Comparison of ENCODE assay signal across 21 cellular contexts in genomic region chr13:110904748-110905147, GRCh38. TPM values are rescaled to one million over a fixed set of nuclear protein-coding genes. Genes with fewer than 3 reads are reported as not detected.
DNase-seq lines count a peak whose midpoint lies in the region; ATAC-seq, FAIRE-seq and TF ChIP-seq lines count a peak whose summit lies in the region.
"Had no signal": no experiment of that assay in that cellular context is flagged by ENCODE, and none has a peak within 500 bp of the region (broad histone marks: within the 10 kb centered on the region; RNA-seq: fewer than 3 reads in every experiment).

No MANE protein-coding gene starts in this region.

- H3K27ac ChIP-seq in HepG2 (ENCODE audit: extremely low read length, insufficient read depth, low read length): no peak overlapping the region
- no peak overlapping the region for H3K27ac ChIP-seq in right lobe of liver
- no peak overlapping the region for H3K27ac ChIP-seq in breast epithelium
- H3K27ac ChIP-seq: 22Rv1; A549; BLaER1 treated with 17β-estradiol and CSF1 and Interleukin-3, amounts not matched to agents 10 nM and 100 nM; C4-2B had no signal

- BruUV-seq in HepG2 (replicated peaks; lab: Mats Ljungman, UMichigan): no TSS peak

- no peak overlapping the region for H3K4me3 ChIP-seq in HepG2 (replicated peaks in 1 of 3; ENCODE audit: insufficient read depth in 1 of 3, low read depth in 2 of 3, low read length in 3 of 3)
- no peak overlapping the region for H3K4me3 ChIP-seq in right lobe of liver
- H3K4me3 ChIP-seq in breast epithelium: no peak overlapping the region
- H3K4me3 ChIP-seq: A549; BLaER1 treated with 17β-estradiol and CSF1 and Interleukin-3, amounts not matched to agents 10 nM and 100 nM; GM12878 had no signal

- WGBS in HepG2 (ENCODE audit: low lambda C conversion rate): 97% methylated on average over 7 of the region's 7 CpGs
- WGBS in right lobe of liver (ENCODE audit: insufficient coverage, low coverage, low lambda C conversion rate, missing lambda C conversion rate): 81% methylated on average over 7 of the region's 7 CpGs

- FAIRE-seq in HepG2 (lab: Jason Lieb, UNC): no peak
- FAIRE-seq: A549, GM12878 had no signal

- in situ Hi-C loops in HepG2 (cut with HindIII; ENCODE audit: extremely low pct_ligation_motif_present, low pct_unique_long_range_greater_than_20kb): no loop called here

- intact Hi-C loops in HepG2 (cut with micrococcal nuclease; ENCODE audit: unreplicated experiment): loop anchor here (5.0 kb wide), 1 partner anchor 32 kb away; no protein-coding TSS in a partner anchor
- intact Hi-C loops in right lobe of liver (cut with DNase I): no loop called here
- intact Hi-C loops in breast epithelium (cut with DNase I; ENCODE audit: low total_unique reads): no loop called here

- no peak for TF ChIP-seq EP300 in HepG2 (IDR thresholded peaks at IDR 0.05; ENCODE audit: low read depth in 2 of 2, low read length in 2 of 2)
- TF ChIP-seq EP300 in HepG2 (CRISPR knock-in tag; IDR thresholded peaks at IDR 0.05; ENCODE audit: borderline replicate concordance): no peak

- ATAC-seq in HepG2 (no peak), right lobe of liver (no peak)
- ATAC-seq: A549; CD8-positive, alpha-beta T cell; GM12878 had no signal

- no peak overlapping the region for H3K4me2 ChIP-seq in HepG2 (ENCODE audit: low read depth, low read length)
- H3K4me2 ChIP-seq: A549; BLaER1 treated with 17β-estradiol and CSF1 and Interleukin-3, amounts not matched to agents 10 nM and 100 nM had no signal

- no peak for TF ChIP-seq CTCF in HepG2 (CRISPR knock-in tag; IDR thresholded peaks at IDR 0.05)
- TF ChIP-seq CTCF in right lobe of liver (IDR thresholded peaks at IDR 0.05): no peak
- no peak for TF ChIP-seq CTCF in breast epithelium (IDR thresholded peaks at IDR 0.05)

- CTCF ChIA-PET in HepG2 (lab: Yijun Ruan, JAX; ENCODE audit: low intra/inter-chr PET ratio, low total read pairs) (no interaction called here), HEK293T (lab: Yijun Ruan, JAX) (no interaction called here)

- no peak overlapping the region for H3K9ac ChIP-seq in HepG2 (ENCODE audit: insufficient read depth, low read depth, low read length)
- H3K9ac ChIP-seq: BLaER1 treated with 17β-estradiol and CSF1 and Interleukin-3, amounts not matched to agents 10 nM and 100 nM had no signal

- TF ChIP-seq RAD21 in HepG2 (CRISPR knock-in tag; IDR thresholded peaks at IDR 0.05): no peak

- POLR2A ChIA-PET in HepG2 (lab: Yijun Ruan, JAX): no interaction called here
- POLR2A ChIA-PET in HEK293T (lab: Yijun Ruan, JAX): interaction anchor here (1.7 kb wide), 1 partner anchor 10 kb away, joined by 4 read pairs; no protein-coding TSS in a partner anchor

- H3K4me1 ChIP-seq in HepG2 (ENCODE audit: insufficient read depth, low read length): peaks cover 28% of the 10 kb centered on the region
- peaks cover 0 to 27% (median 8%) of the 10 kb centered on the region in 4 donors for H3K4me1 ChIP-seq in right lobe of liver
- peaks cover 5 to 10% of the 10 kb centered on the region in 2 donors for H3K4me1 ChIP-seq in breast epithelium

- H3K27me3 ChIP-seq in HepG2 (ENCODE audit: control insufficient read depth in 1 of 2, insufficient read depth in 2 of 2, low read length in 2 of 2) (no peaks in the 10 kb centered on the region), right lobe of liver (no peaks in the 10 kb centered on the region), breast epithelium (no peaks in the 10 kb centered on the region)
- H3K27me3 ChIP-seq: BLaER1 treated with 17β-estradiol and CSF1 and Interleukin-3, amounts not matched to agents 10 nM and 100 nM had no signal

- H3K36me3 ChIP-seq in HepG2 (replicated peaks in 1 of 2; ENCODE audit: control insufficient read depth in 1 of 2, insufficient read depth in 2 of 2, low read length in 2 of 2) (peaks cover 12 to 67% of the 10 kb centered on the region in 2 experiments), right lobe of liver (peaks cover 0 to 32% (median 3%) of the 10 kb centered on the region in 4 donors), breast epithelium (no peaks in the 10 kb centered on the region)

- no peak overlapping the region for H2AFZ ChIP-seq in HepG2 (ENCODE audit: low read length)

- peaks cover 18% of the 10 kb centered on the region for H4K20me1 ChIP-seq in HepG2 (ENCODE audit: insufficient read depth, low read length)

- DNase-seq in HepG2 (ENCODE audit: low spot score) (no peak), right lobe of liver (no peak), HEK293T (ENCODE audit: extremely low spot score) (no peak), breast epithelium (ENCODE audit: low spot score in 2 of 2) (no peak), HK-2 (ENCODE audit: unreplicated experiment) (no peak)
- DNase-seq: AML-193; Caco-2; Calu3; CD4-positive, alpha-beta T cell; CD8-positive, alpha-beta T cell; DMS 273 treated with DMSO at 0.1 percent for 48 hours; DMS153; DMS53; DND-41; EL; GDM1 had no signal

- H3K79me2 ChIP-seq in HepG2 (ENCODE audit: insufficient read depth, low read length): peaks cover 69% of the 10 kb centered on the region

- H3K9me3 ChIP-seq in HepG2 (ENCODE audit: low read length): no peaks in the 10 kb centered on the region
- H3K9me3 ChIP-seq in right lobe of liver: no peaks in the 10 kb centered on the region
- H3K9me3 ChIP-seq in breast epithelium: no peaks in the 10 kb centered on the region
- H3K9me3 ChIP-seq: A549; BLaER1 treated with 17β-estradiol and CSF1 and Interleukin-3, amounts not matched to agents 10 nM and 100 nM; Caco-2 had no signal

- no peak for TF ChIP-seq POLR2A in HepG2 (IDR thresholded peaks at IDR 0.05; ENCODE audit: insufficient read depth in 1 of 2, low read depth in 2 of 2, low read length in 2 of 2)
- no peak for TF ChIP-seq POLR2A in right lobe of liver (IDR thresholded peaks at IDR 0.05)
- no peak for TF ChIP-seq POLR2A in breast epithelium (IDR thresholded peaks at IDR 0.05)

TF ChIP-seq in HepG2, 621 proteins besides CTCF, POLR2A, EP300 and RAD21:
- TF ChIP-seq ZFP1 (CRISPR knock-in tag; IDR thresholded peaks at IDR 0.05): no peak
- TF ChIP-seq ZNF652 (CRISPR knock-in tag; IDR thresholded peaks at IDR 0.05; ENCODE audit: borderline replicate concordance, low read depth): peak; percentile 73

TF ChIP-seq in HEK293T, 16 proteins besides CTCF, POLR2A, EP300 and RAD21:
- TF ChIP-seq, protein P1, sequence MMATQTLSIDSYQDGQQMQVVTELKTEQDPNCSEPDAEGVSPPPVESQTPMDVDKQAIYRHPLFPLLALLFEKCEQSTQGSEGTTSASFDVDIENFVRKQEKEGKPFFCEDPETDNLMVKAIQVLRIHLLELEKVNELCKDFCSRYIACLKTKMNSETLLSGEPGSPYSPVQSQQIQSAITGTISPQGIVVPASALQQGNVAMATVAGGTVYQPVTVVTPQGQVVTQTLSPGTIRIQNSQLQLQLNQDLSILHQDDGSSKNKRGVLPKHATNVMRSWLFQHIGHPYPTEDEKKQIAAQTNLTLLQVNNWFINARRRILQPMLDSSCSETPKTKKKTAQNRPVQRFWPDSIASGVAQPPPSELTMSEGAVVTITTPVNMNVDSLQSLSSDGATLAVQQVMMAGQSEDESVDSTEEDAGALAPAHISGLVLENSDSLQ (IDR thresholded peaks at IDR 0.05): peak; percentile 52; the same call in 1 of the 2 replicates
- TF ChIP-seq LEF1 (IDR thresholded peaks at IDR 0.05; ENCODE audit: borderline replicate concordance) (no peak), CTBP1 (IDR thresholded peaks at IDR 0.05; ENCODE audit: borderline replicate concordance) (no peak), TARDBP (IDR thresholded peaks at IDR 0.05) (no peak), BHLHE40 (IDR thresholded peaks at IDR 0.05; ENCODE audit: borderline replicate concordance) (no peak), SUZ12 (IDR thresholded peaks at IDR 0.05) (no peak), ELF4 (IDR thresholded peaks at IDR 0.05) (no peak), NFRKB (IDR thresholded peaks at IDR 0.05) (no peak), ZNF384 (IDR thresholded peaks at IDR 0.05) (no peak)
TF ChIP-seq in HEK293T: peak in this region for 1.

RNA-seq across cellular contexts. Expression of gene ANKRD10, which starts 10.1 kb away (rescaled TPM):
- total RNA-seq in HepG2 (2016; rRNA removed; fragmentation: Illumina TruSeq; extraction: Trizol) (59.6 and 108 TPM in 2 replicates), right lobe of liver (10 to 100 TPM; 40.4 to 56.2 (median 44.3) TPM), breast epithelium (100 to 1,000 TPM; 133 to 206 (median 193) TPM)
- 10.2 and 11.9 TPM in 2 replicates for total RNA-seq in HepG2 (2016; cell fraction: cytosol; rRNA removed; fragmentation: Illumina TruSeq; extraction: Trizol; ENCODE audit: low read depth)
- 59.3 and 98.0 TPM in 2 replicates for total RNA-seq in HepG2 (2016; cell fraction: insoluble cytoplasmic fraction; rRNA removed; fragmentation: Illumina TruSeq; extraction: Trizol)
- total RNA-seq in HepG2 (2016; cell fraction: membrane; rRNA removed; fragmentation: Illumina TruSeq; extraction: Trizol): 24.2 and 38.1 TPM in 2 replicates
- total RNA-seq in HepG2 (2016; cell fraction: nucleus; rRNA removed; fragmentation: Illumina TruSeq; extraction: Trizol): 241 and 262 TPM in 2 replicates
- polyA plus RNA-seq in HepG2 (2011; rRNA removed): 102 and 115 TPM in 2 replicates
- 39.3 and 39.6 TPM in 2 replicates for polyA plus RNA-seq in HepG2 (2011; cell fraction: cytosol; rRNA removed)
- polyA plus RNA-seq in HepG2 (2011; cell fraction: nucleus; rRNA removed): 243 and 276 TPM in 2 replicates
- polyA plus RNA-seq in HepG2 (2012): 63.9 and 67.7 TPM in 2 replicates
- polyA plus RNA-seq in HepG2 (2016; cell fraction: cytosol; fragmentation: Illumina TruSeq; extraction: Trizol; ENCODE audit: low read depth): 5.5 and 5.7 TPM in 2 replicates
- 41.1 and 41.5 TPM in 2 replicates for polyA plus RNA-seq in HepG2 (2016; cell fraction: insoluble cytoplasmic fraction; fragmentation: Illumina TruSeq; extraction: Trizol; ENCODE audit: low read depth)
- 14.4 and 23.2 TPM in 2 replicates for polyA plus RNA-seq in HepG2 (2016; cell fraction: membrane; fragmentation: Illumina TruSeq; extraction: Trizol; ENCODE audit: low read depth)
- polyA plus RNA-seq in HepG2 (2016; cell fraction: nucleus; fragmentation: Illumina TruSeq; extraction: Trizol; ENCODE audit: insufficient read depth, low read depth): 283 and 324 TPM in 2 replicates
- 88.1 and 160 TPM in 2 replicates for polyA minus RNA-seq in HepG2 (2011; rRNA and poly(A)+ RNA removed; ENCODE audit: low replicate concordance)
- polyA minus RNA-seq in HepG2 (2011; cell fraction: cytosol; rRNA and poly(A)+ RNA removed): 46.2 and 49.6 TPM in 2 replicates
- polyA minus RNA-seq in HepG2 (2011; cell fraction: nucleus; rRNA and poly(A)+ RNA removed): 521 and 529 TPM in 2 replicates
